Comparison of ENCODE assay signal across 8 cellular contexts in the genomic region with DNA sequence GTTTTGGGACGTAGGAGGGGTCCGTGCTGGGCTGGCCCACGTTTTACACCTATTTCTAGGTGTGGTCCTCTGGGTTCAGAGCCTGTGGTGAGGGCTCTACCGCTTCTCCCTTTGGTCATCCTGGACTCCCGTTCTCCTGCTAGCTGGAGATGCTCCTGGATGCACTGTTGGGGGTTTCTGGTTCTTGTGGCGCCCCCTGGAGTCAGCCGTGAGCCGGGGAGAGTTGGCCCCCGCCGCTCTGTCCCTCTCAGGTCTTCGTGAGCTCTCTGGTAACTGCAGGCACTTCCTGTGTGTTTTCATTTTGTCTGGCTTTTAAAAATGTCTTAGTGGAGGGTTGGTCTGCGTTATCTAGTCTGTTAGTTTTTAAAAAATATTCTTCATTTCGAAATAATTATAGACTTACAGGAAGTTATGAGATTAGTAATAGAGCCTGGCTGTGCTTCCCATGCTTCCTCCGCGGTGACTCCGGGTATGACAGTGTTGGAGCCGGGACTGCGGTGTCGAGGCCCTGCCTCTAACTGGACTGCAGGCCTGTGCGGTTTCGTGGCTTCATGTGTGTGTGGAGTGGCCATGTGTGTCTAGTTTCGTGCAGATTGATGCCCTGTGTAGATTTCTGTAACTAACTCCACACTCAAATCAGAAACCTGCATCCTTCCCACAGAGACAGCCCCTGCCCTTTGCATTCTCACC.
DNase-seq lines count a peak whose midpoint lies in the region; ATAC-seq, FAIRE-seq and TF ChIP-seq lines count a peak whose summit lies in the region.

No MANE protein-coding gene starts in this region.

- H3K9me3 Mint-ChIP-seq in Calu3 (ENCODE audit: low read depth, unreplicated experiment) (no peaks in the 10 kb centered on the region), neural progenitor cell (no peaks in the 10 kb centered on the region)
- no peaks in the 10 kb centered on the region for H3K9me3 Mint-ChIP-seq in stimulated activated memory B cell treated with anti-CD40 and anti-IgM and Interleukin-4, amounts not matched to agents 10 μg/mL and 1 μg/mL and 100 μg/mL, for 72 hours

- H3K9me3 ChIP-seq in K562 (replicated peaks; ENCODE audit: control insufficient read depth, insufficient read depth, low read depth, low read length): no peaks in the 10 kb centered on the region
- no peaks in the 10 kb centered on the region for H3K9me3 ChIP-seq in neural progenitor cell (ENCODE audit: low read depth)

- no peak for TF ChIP-seq EP300 in K562 (IDR thresholded peaks at IDR 0.05; ENCODE audit: low read length)

- no peaks in the 10 kb centered on the region for H3K79me2 ChIP-seq in K562 (ENCODE audit: control insufficient read depth, insufficient read depth, low read length)
- no peaks in the 10 kb centered on the region for H3K79me2 ChIP-seq in neural progenitor cell (ENCODE audit: low read depth)

- in situ Hi-C loops in K562 (cut with MboI): no loop called here

- no peak overlapping the region for H3K4me3 Mint-ChIP-seq in Calu3 (ENCODE audit: low read depth, unreplicated experiment)
- H3K4me3 Mint-ChIP-seq in neural progenitor cell: no peak overlapping the region
- H3K4me3 Mint-ChIP-seq in stimulated activated memory B cell treated with anti-CD40 and anti-IgM and Interleukin-4, amounts not matched to agents 10 μg/mL and 1 μg/mL and 100 μg/mL, for 72 hours: no peak overlapping the region

- H3K4me2 ChIP-seq in K562 (ENCODE audit: insufficient read depth, low read length) (no peak overlapping the region), neural progenitor cell (no peak overlapping the region)

- no peak overlapping the region for H3K4me3 ChIP-seq in K562
- H3K4me3 ChIP-seq in neural progenitor cell: no peak overlapping the region

- peaks cover 3% of the 10 kb centered on the region for H3K9me1 ChIP-seq in K562 (ENCODE audit: control insufficient read depth, insufficient read depth, low read length)

- POLR2A ChIA-PET in K562 (lab: Yijun Ruan, JAX): interaction anchor here (0.7 to 1.0 kb wide), 2 partner anchors 12 to 33 kb away, joined by 3 read pairs; no protein-coding TSS in a partner anchor

- H3K27me3 ChIP-seq in K562 (ENCODE audit: control insufficient read depth in 2 of 2, insufficient read depth in 2 of 2, low read length in 2 of 2): no peaks in the 10 kb centered on the region
- no peaks in the 10 kb centered on the region for H3K27me3 ChIP-seq in neural progenitor cell

- no peak overlapping the region for H3K9ac ChIP-seq in K562 (ENCODE audit: insufficient read depth in 1 of 2, low read depth in 2 of 2, low read length in 2 of 2)
- H3K9ac ChIP-seq in neural progenitor cell: no peak overlapping the region

- H3K27me3 Mint-ChIP-seq in Calu3 (ENCODE audit: unreplicated experiment) (no peaks in the 10 kb centered on the region), neural progenitor cell (ENCODE audit: insufficient read depth, low read depth) (no peaks in the 10 kb centered on the region)
- H3K27me3 Mint-ChIP-seq in stimulated activated memory B cell treated with anti-CD40 and anti-IgM and Interleukin-4, amounts not matched to agents 10 μg/mL and 1 μg/mL and 100 μg/mL, for 72 hours: no peaks in the 10 kb centered on the region

- DNase-seq in Calu3 (peak; percentile 12), MV-4-11 (lab: John Stamatoyannopoulos, UW) (peak; percentile 92), K562 (ENCODE audit: extremely low read depth in 1 of 4, low spot score in 3 of 4) (peak; percentile 36 to 63 (median 52)), neural progenitor cell (ENCODE audit: low spot score) (peak; percentile 30)

- BruUV-seq in Calu3 (replicated peaks; lab: Mats Ljungman, UMichigan) (no TSS peak), K562 (replicated peaks; lab: Mats Ljungman, UMichigan) (no TSS peak)

- WGBS in K562 (ENCODE audit: insufficient coverage, low coverage, missing lambda C conversion rate): 78% methylated on average over 22 of the region's 22 CpGs

- H3K36me3 ChIP-seq in K562 (ENCODE audit: control insufficient read depth, insufficient read depth, low read length): peaks cover 45% of the 10 kb centered on the region; the same call in 2 of the 3 replicates
- H3K36me3 ChIP-seq in neural progenitor cell: no peaks in the 10 kb centered on the region

- CTCF ChIA-PET in Calu3 (lab: Charles Lee): no interaction called here
- CTCF ChIA-PET in K562 (lab: Yijun Ruan, JAX; ENCODE audit: low intra/inter-chr PET ratio): no interaction called here

- TF ChIP-seq RAD21 in K562 (CRISPR knock-in tag; conservative IDR thresholded peaks at IDR 0.05 in 1 of 2, IDR thresholded peaks at IDR 0.05 in 1 of 2): peak; percentile 24 to 64; a peak in 3 of 4 replicates

- intact Hi-C loops in Calu3 (cut with micrococcal nuclease; ENCODE audit: unreplicated experiment) (no loop called here), K562 (cut with micrococcal nuclease) (loop anchor here (5.0 kb wide), 1 partner anchor 136 kb away; no protein-coding TSS in a partner anchor)

- no peak overlapping the region for H2AFZ ChIP-seq in K562 (ENCODE audit: low read depth, low read length)
- no peak overlapping the region for H2AFZ ChIP-seq in neural progenitor cell (replicated peaks)

- TF ChIP-seq CTCF in Calu3 (IDR thresholded peaks at IDR 0.05; ENCODE audit: unreplicated experiment): no peak
- peak; percentile 52 to 75 (median 64) for TF ChIP-seq CTCF in K562 (IDR thresholded peaks at IDR 0.05 in 2 of 3, conservative IDR thresholded peaks at IDR 0.05 in 1 of 3; ENCODE audit: insufficient read depth in 2 of 3, low read depth in 1 of 3, low read length in 3 of 3)
- peak; percentile 42 for TF ChIP-seq CTCF in neural progenitor cell (IDR thresholded peaks at IDR 0.05)

- ATAC-seq in K562 (peak; percentile 87), GM18498 (IDR thresholded peaks at IDR 0.05; ENCODE audit: unreplicated experiment) (no peak), GM18517 (IDR thresholded peaks at IDR 0.05; ENCODE audit: unreplicated experiment) (no peak), GM21619 (IDR thresholded peaks at IDR 0.05; ENCODE audit: unreplicated experiment) (no peak)
- no peak for ATAC-seq in stimulated activated memory B cell treated with anti-CD40 and anti-IgM and Interleukin-4, amounts not matched to agents 10 μg/mL and 1 μg/mL and 100 μg/mL, for 72 hours

- no peaks in the 10 kb centered on the region for H3F3A ChIP-seq in neural progenitor cell (ENCODE audit: low read depth)

- H3K27ac Mint-ChIP-seq in Calu3 (ENCODE audit: unreplicated experiment) (no peak overlapping the region), neural progenitor cell (no peak overlapping the region)
- no peak overlapping the region for H3K27ac Mint-ChIP-seq in stimulated activated memory B cell treated with anti-CD40 and anti-IgM and Interleukin-4, amounts not matched to agents 10 μg/mL and 1 μg/mL and 100 μg/mL, for 72 hours

- H3K36me3 Mint-ChIP-seq in Calu3 (ENCODE audit: insufficient read depth, unreplicated experiment) (peaks cover 22% of the 10 kb centered on the region), neural progenitor cell (peaks cover 23% of the 10 kb centered on the region)
- H3K36me3 Mint-ChIP-seq in stimulated activated memory B cell treated with anti-CD40 and anti-IgM and Interleukin-4, amounts not matched to agents 10 μg/mL and 1 μg/mL and 100 μg/mL, for 72 hours: peaks cover 32% of the 10 kb centered on the region

- H3K4me1 Mint-ChIP-seq in Calu3 (ENCODE audit: low read depth, unreplicated experiment) (no peaks in the 10 kb centered on the region), neural progenitor cell (peaks cover 3% of the 10 kb centered on the region)
- H3K4me1 Mint-ChIP-seq in stimulated activated memory B cell treated with anti-CD40 and anti-IgM and Interleukin-4, amounts not matched to agents 10 μg/mL and 1 μg/mL and 100 μg/mL, for 72 hours: peaks cover 35% of the 10 kb centered on the region

- H4K20me1 ChIP-seq in K562 (replicated peaks; ENCODE audit: control insufficient read depth, insufficient read depth, low read length) (no peaks in the 10 kb centered on the region), neural progenitor cell (ENCODE audit: low read depth) (no peaks in the 10 kb centered on the region)

- H3K27ac ChIP-seq in K562 (ENCODE audit: extremely low read depth, low read depth, low read length): no peak overlapping the region
- H3K27ac ChIP-seq in neural progenitor cell: no peak overlapping the region

- no peak for TF ChIP-seq POLR2A in K562 (conservative IDR thresholded peaks at IDR 0.05)

- peak; percentile 6 for FAIRE-seq in K562 (lab: Jason Lieb, UNC)

- H3K4me1 ChIP-seq in K562 (replicated peaks in 1 of 2; ENCODE audit: control insufficient read depth in 2 of 2, insufficient read depth in 2 of 2, low read length in 2 of 2) (peaks cover 0 to 10% of the 10 kb centered on the region in 2 experiments; a peak in 1 of 5 replicates), neural progenitor cell (no peaks in the 10 kb centered on the region)

TF ChIP-seq in K562, 482 proteins besides CTCF, POLR2A, EP300 and RAD21 (continues in another document):
- TF ChIP-seq, protein P1, sequence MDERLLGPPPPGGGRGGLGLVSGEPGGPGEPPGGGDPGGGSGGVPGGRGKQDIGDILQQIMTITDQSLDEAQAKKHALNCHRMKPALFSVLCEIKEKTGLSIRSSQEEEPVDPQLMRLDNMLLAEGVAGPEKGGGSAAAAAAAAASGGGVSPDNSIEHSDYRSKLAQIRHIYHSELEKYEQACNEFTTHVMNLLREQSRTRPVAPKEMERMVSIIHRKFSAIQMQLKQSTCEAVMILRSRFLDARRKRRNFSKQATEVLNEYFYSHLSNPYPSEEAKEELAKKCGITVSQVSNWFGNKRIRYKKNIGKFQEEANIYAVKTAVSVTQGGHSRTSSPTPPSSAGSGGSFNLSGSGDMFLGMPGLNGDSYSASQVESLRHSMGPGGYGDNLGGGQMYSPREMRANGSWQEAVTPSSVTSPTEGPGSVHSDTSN (CRISPR knock-in tag; IDR thresholded peaks at IDR 0.05; ENCODE audit: low read depth): no peak
- TF ChIP-seq, protein P1 (tag; conservative IDR thresholded peaks at IDR 0.05; ENCODE audit: low read depth): no peak
- peak in 1 of 2 experiments; percentile 64; a peak in 2 of 4 replicates for TF ChIP-seq MAZ (CRISPR knock-in tag; conservative IDR thresholded peaks at IDR 0.05 in 1 of 2, IDR thresholded peaks at IDR 0.05 in 1 of 2)

Comparison
In these comparisons a context has a peak if more than half of its experiments do, and no peak if none do; other contexts are left out.
1. DNase-seq: peak in every context shown above with its lines; median percentile 92 in MV-4-11; 52 in K562; 30 in neural progenitor cell; 12 in Calu3.